In the genomic region with DNA sequence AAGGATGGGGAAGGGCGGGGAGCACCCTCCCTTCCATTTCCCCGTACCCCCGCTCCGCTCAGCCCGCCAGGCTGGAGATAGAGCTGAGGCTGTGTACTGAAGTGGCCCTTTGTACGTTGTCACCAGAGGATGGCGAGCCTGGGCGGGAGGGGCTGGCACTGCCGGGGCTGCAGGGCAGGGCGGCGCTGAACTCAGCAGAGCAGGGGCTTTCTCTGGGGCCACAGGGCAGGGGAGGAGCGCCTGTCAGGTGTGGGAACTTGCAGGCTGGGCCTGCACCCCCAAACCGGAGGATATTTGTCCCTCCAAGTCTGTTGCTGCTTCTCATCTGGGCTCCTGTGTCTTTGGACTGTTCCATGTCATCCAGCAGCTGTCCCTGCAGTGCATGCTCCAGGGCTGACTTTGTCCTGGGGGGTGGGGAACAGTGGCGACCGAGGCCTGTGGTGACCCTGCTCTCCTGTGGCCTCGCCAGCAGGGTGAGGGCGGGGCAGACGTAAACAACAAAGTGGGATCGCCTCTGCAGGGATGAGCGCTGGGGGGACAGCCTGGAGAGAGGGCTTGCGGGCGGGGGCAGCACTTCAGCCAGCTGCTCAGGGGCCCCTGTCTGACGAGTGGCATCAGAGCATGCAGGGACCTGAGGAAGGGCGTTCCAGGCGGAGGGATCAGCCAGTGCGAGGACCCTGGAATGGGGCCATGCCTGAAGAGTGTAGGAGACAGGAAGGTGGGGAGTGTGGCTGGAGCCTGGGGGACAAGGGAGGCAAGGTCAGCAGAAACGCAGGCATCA, we compare ENCODE assay signal across 11 cellular contexts. TPM values are rescaled to one million over a fixed set of nuclear protein-coding genes. Genes with fewer than 3 reads are reported as not detected.
DNase-seq lines count a peak whose midpoint lies in the region; ATAC-seq and TF ChIP-seq lines count a peak whose summit lies in the region.
"Had no signal": no experiment of that assay in that cellular context is flagged by ENCODE, and none has a peak within 500 bp of the region (broad histone marks: within the 10 kb centered on the region; RNA-seq: fewer than 3 reads in every experiment).

No MANE protein-coding gene starts in this region.

- no peak overlapping the region for H3K4me3 Mint-ChIP-seq in natural killer cell treated with Interleukin-12 subunit alpha and Interleukin-12 subunit beta and Interleukin-15 and Interleukin-18, amount 100 ng/mL, for 72 hours
- H3K4me3 Mint-ChIP-seq in natural killer cell (no peak overlapping the region), chondrocyte (ENCODE audit: unreplicated experiment) (no peak overlapping the region)

- H3K4me3 ChIP-seq in muscle layer of duodenum (ENCODE audit: low read depth in 1 of 2, low read length in 2 of 2) (no peak overlapping the region), vagina (no peak overlapping the region)

- no peak for DNase-seq in natural killer cell treated with Interleukin-12 subunit alpha and Interleukin-12 subunit beta and Interleukin-15 and Interleukin-18, amount 100 ng/mL, for 72 hours (ENCODE audit: low spot score)
- DNase-seq in natural killer cell (no peak), chondrocyte (ENCODE audit: low spot score) (no peak), vagina (ENCODE audit: extremely low spot score in 2 of 2) (no peak), amniotic stem cell (lab: John Stamatoyannopoulos, UW) (no peak)
- DNase-seq: activated CD4-positive, alpha-beta T cell treated with anti-CD3 and anti-CD28 coated beads, Interleukin-2, amount 50 U/mL, for 1 hour; HCEC 1CT had no signal

- H3K27me3 ChIP-seq in muscle layer of duodenum (ENCODE audit: low read depth, low read length) (no peaks in the 10 kb centered on the region), vagina (no peaks in the 10 kb centered on the region)

- H3K9me3 Mint-ChIP-seq in natural killer cell treated with Interleukin-12 subunit alpha and Interleukin-12 subunit beta and Interleukin-15 and Interleukin-18, amount 100 ng/mL, for 72 hours = no peaks in the 10 kb centered on the region
- H3K9me3 Mint-ChIP-seq in natural killer cell (no peaks in the 10 kb centered on the region), chondrocyte (ENCODE audit: low read depth) (no peaks in the 10 kb centered on the region)

- H3K27ac Mint-ChIP-seq in natural killer cell treated with Interleukin-12 subunit alpha and Interleukin-12 subunit beta and Interleukin-15 and Interleukin-18, amount 100 ng/mL, for 72 hours = peak overlapping the region; percentile 25 to 36
- H3K27ac Mint-ChIP-seq in natural killer cell (peak overlapping the region in 1 of 2 donors; percentile 7), chondrocyte (ENCODE audit: unreplicated experiment) (peak overlapping the region; percentile 54)

- intact Hi-C loops in natural killer cell (cut with micrococcal nuclease) = no loop called here
- intact Hi-C loops in vagina (cut with DNase I) = no loop called here

- H3K4me1 Mint-ChIP-seq in natural killer cell treated with Interleukin-12 subunit alpha and Interleukin-12 subunit beta and Interleukin-15 and Interleukin-18, amount 100 ng/mL, for 72 hours (ENCODE audit: low read depth in 2 of 2) = peaks cover 5 to 13% of the 10 kb centered on the region in 2 donors
- H3K4me1 Mint-ChIP-seq in natural killer cell = peaks cover 6 to 16% of the 10 kb centered on the region in 2 donors
- H3K4me1 Mint-ChIP-seq in chondrocyte (ENCODE audit: low read depth) = peaks cover 55% of the 10 kb centered on the region

- H3K36me3 Mint-ChIP-seq in natural killer cell treated with Interleukin-12 subunit alpha and Interleukin-12 subunit beta and Interleukin-15 and Interleukin-18, amount 100 ng/mL, for 72 hours = no peaks in the 10 kb centered on the region
- H3K36me3 Mint-ChIP-seq in natural killer cell = no peaks in the 10 kb centered on the region
- no peaks in the 10 kb centered on the region for H3K36me3 Mint-ChIP-seq in chondrocyte (ENCODE audit: low read depth)

- TF ChIP-seq CTCF in natural killer cell (IDR thresholded peaks at IDR 0.05) (no peak), chondrocyte (IDR thresholded peaks at IDR 0.05) (no peak), vagina (IDR thresholded peaks at IDR 0.05) (no peak)

- no peak for ATAC-seq in natural killer cell treated with Interleukin-12 subunit alpha and Interleukin-12 subunit beta and Interleukin-15 and Interleukin-18, amount 100 ng/mL, for 72 hours
- ATAC-seq in natural killer cell (no peak), GM21447 (IDR thresholded peaks at IDR 0.05; ENCODE audit: unreplicated experiment) (no peak)
- ATAC-seq in activated CD4-positive, CD25-positive, alpha-beta regulatory T cell treated with anti-CD3 and anti-CD28 coated beads, Interleukin-2, amount 50 U/mL, for 24 hours = no peak

- H3K36me3 ChIP-seq in muscle layer of duodenum (ENCODE audit: control insufficient read depth in 1 of 2, insufficient read depth in 2 of 2, low read length in 2 of 2) = no peaks in the 10 kb centered on the region
- no peaks in the 10 kb centered on the region for H3K36me3 ChIP-seq in vagina

- H3K27ac ChIP-seq in muscle layer of duodenum (ENCODE audit: low read length) = peak overlapping the region; percentile 64
- H3K27ac ChIP-seq in vagina = peak overlapping the region; percentile 59
- H3K27ac ChIP-seq: C4-2B had no signal

- H3K27me3 Mint-ChIP-seq in natural killer cell treated with Interleukin-12 subunit alpha and Interleukin-12 subunit beta and Interleukin-15 and Interleukin-18, amount 100 ng/mL, for 72 hours = peaks cover 0 to 6% of the 10 kb centered on the region in 2 donors
- H3K27me3 Mint-ChIP-seq in natural killer cell (ENCODE audit: low read depth in 2 of 2) (peaks cover 0 to 2% of the 10 kb centered on the region in 2 donors), chondrocyte (ENCODE audit: low read depth) (no peaks in the 10 kb centered on the region)

- no peaks in the 10 kb centered on the region for H3K9me3 ChIP-seq in muscle layer of duodenum (ENCODE audit: control insufficient read depth in 1 of 2, low read length in 2 of 2)
- no peaks in the 10 kb centered on the region for H3K9me3 ChIP-seq in vagina

- no peak for TF ChIP-seq POLR2A in vagina (IDR thresholded peaks at IDR 0.05)

- H3K4me1 ChIP-seq in muscle layer of duodenum (ENCODE audit: control insufficient read depth in 1 of 2, insufficient read depth in 2 of 2, low read length in 2 of 2) (peaks cover 8 to 27% of the 10 kb centered on the region in 2 donors), vagina (peaks cover 38% of the 10 kb centered on the region)

RNA-seq across cellular contexts. Expression of a gene that starts 13.1 kb away (rescaled TPM):
- 1 to 10 TPM in 1 of 2 donors, under 1 TPM in 1; 0.38 to 2.6 TPM for total RNA-seq in natural killer cell treated with Interleukin-12 subunit alpha and Interleukin-12 subunit beta and Interleukin-15 and Interleukin-18, amount 100 ng/mL, for 72 hours
- 10 to 100 TPM in 1 of 3 donors, under 1 TPM in 2; 0.09 to 13.7 (median 0.11) TPM for total RNA-seq in natural killer cell
- 3.6 to 6.4 TPM (median 6.1 TPM) in 3 replicates for total RNA-seq in chondrocyte
- 0.98 TPM for total RNA-seq in vagina

RNA-seq across cellular contexts. Expression of a gene that starts 32.2 kb away (rescaled TPM):
- 10 to 100 TPM; 49.6 to 71.2 TPM for total RNA-seq in natural killer cell treated with Interleukin-12 subunit alpha and Interleukin-12 subunit beta and Interleukin-15 and Interleukin-18, amount 100 ng/mL, for 72 hours
- total RNA-seq in natural killer cell (10 to 100 TPM; 16.1 to 27.6 (median 25.1) TPM), chondrocyte (22.7 to 24.0 TPM (median 23.0 TPM) in 3 replicates), vagina (18.9 TPM)

RNA-seq across cellular contexts. Expression of a gene that starts 50.5 kb away (rescaled TPM):
- 100 to 1,000 TPM; 463 to 472 TPM for total RNA-seq in natural killer cell treated with Interleukin-12 subunit alpha and Interleukin-12 subunit beta and Interleukin-15 and Interleukin-18, amount 100 ng/mL, for 72 hours
- 100 to 1,000 TPM; 235 to 242 (median 238) TPM for total RNA-seq in natural killer cell
- total RNA-seq in chondrocyte = 128 to 541 TPM (median 513 TPM) in 3 replicates
- 246 TPM for total RNA-seq in vagina
